Comparison of ENCODE assay signal across 9 cellular contexts in the genomic region with DNA sequence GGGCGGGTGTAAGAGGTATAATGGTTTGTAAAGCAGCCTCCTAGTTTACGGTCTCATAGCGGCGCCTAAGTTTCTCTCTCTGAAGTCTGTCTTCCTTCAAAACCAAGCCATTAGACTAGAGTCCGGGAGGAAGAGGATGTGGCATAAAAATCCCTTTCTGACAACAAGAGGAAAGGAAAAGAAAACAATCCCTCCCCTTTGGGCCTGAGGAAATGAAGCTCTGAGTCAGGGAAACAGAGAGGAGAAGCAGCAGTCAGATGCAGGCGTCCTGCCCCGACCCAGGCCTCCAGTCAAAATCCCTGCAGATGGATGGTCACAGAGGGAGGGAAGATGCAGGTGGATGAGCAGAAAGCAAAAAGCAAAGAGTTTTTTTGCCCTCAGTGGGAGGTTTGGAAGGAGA.
"Had no signal": no experiment of that assay in that cellular context is flagged by ENCODE, and none has a peak within 500 bp of the region (broad histone marks: within the 10 kb centered on the region; RNA-seq: fewer than 3 reads in every experiment).

No MANE protein-coding gene starts in this region.

- H3K4me3 Mint-ChIP-seq: activated CD4-positive, alpha-beta memory T cell treated with anti-CD3 and anti-CD28 coated beads for 36 hours; natural killer cell treated with Interleukin-12 subunit alpha and Interleukin-12 subunit beta and Interleukin-15 and Interleukin-18, amount 100 ng/mL, for 72 hours; stimulated activated naive CD8-positive, alpha-beta T cell treated with anti-CD3 and anti-CD28 coated beads, Interleukin-15, Interleukin-2, amounts not matched to agents 100 ng/mL and 50 ng/mL, for 24 hours; T-helper 2 cell treated with Interferon-gamma antibody and Interleukin-4, amounts not matched to agents 5 μg/mL and 100 μg/mL, for 36 hours had no signal

- DNase-seq: activated CD4-positive, alpha-beta memory T cell treated with anti-CD3 and anti-CD28 coated beads for 36 hours; activated effector memory CD4-positive, alpha-beta T cell treated with anti-CD3 and anti-CD28 coated beads, Interleukin-2, amount 50 U/mL, for 16 hours; central memory CD4-positive, alpha-beta T cell; SIG-M5; stimulated activated CD4-positive, alpha-beta T cell treated with anti-CD3 and anti-CD28 coated beads, Interleukin-2, amount 100 ng/mL, for 48 hours; upper lobe of right lung had no signal

- H3K27ac Mint-ChIP-seq: activated CD4-positive, alpha-beta memory T cell treated with anti-CD3 and anti-CD28 coated beads for 36 hours; natural killer cell treated with Interleukin-12 subunit alpha and Interleukin-12 subunit beta and Interleukin-15 and Interleukin-18, amount 100 ng/mL, for 72 hours; stimulated activated naive CD8-positive, alpha-beta T cell treated with anti-CD3 and anti-CD28 coated beads, Interleukin-15, Interleukin-2, amounts not matched to agents 100 ng/mL and 50 ng/mL, for 24 hours; T-helper 2 cell treated with Interferon-gamma antibody and Interleukin-4, amounts not matched to agents 5 μg/mL and 100 μg/mL, for 36 hours had no signal

- H3K9me3 Mint-ChIP-seq: activated CD4-positive, alpha-beta memory T cell treated with anti-CD3 and anti-CD28 coated beads for 36 hours; natural killer cell treated with Interleukin-12 subunit alpha and Interleukin-12 subunit beta and Interleukin-15 and Interleukin-18, amount 100 ng/mL, for 72 hours; stimulated activated naive CD8-positive, alpha-beta T cell treated with anti-CD3 and anti-CD28 coated beads, Interleukin-15, Interleukin-2, amounts not matched to agents 100 ng/mL and 50 ng/mL, for 24 hours; T-helper 2 cell treated with Interferon-gamma antibody and Interleukin-4, amounts not matched to agents 5 μg/mL and 100 μg/mL, for 36 hours had no signal

- H3K27me3 Mint-ChIP-seq: activated CD4-positive, alpha-beta memory T cell treated with anti-CD3 and anti-CD28 coated beads for 36 hours; natural killer cell treated with Interleukin-12 subunit alpha and Interleukin-12 subunit beta and Interleukin-15 and Interleukin-18, amount 100 ng/mL, for 72 hours; stimulated activated naive CD8-positive, alpha-beta T cell treated with anti-CD3 and anti-CD28 coated beads, Interleukin-15, Interleukin-2, amounts not matched to agents 100 ng/mL and 50 ng/mL, for 24 hours had no signal

- ATAC-seq: natural killer cell treated with Interleukin-12 subunit alpha and Interleukin-12 subunit beta and Interleukin-15 and Interleukin-18, amount 100 ng/mL, for 72 hours; upper lobe of right lung had no signal
